3 cellular contexts compared by ENCODE assay signal in the genomic region with DNA sequence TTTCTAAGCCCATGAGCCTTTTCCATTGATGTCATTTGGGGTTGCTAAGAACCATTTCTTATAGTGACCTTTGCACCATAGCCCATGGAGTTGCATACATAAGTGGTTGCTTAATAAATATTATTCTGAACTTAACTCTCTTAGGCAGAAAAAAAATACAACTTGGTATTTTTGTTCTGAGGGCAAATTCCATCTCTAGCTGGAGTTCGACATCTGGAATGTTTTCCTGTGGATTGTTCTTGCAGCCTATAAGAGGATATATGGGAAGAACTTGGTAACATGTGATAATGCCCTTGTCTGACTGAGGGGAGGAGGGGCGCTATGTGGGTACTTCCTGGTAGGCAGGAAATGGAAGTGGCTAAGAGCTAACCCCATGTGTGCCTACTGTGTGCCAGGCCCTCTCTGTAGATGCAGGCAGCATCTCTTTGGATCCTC.
TF ChIP-seq lines count a peak whose summit lies in the region.

No MANE protein-coding gene starts in this region.

TF ChIP-seq in A549, 52 proteins besides CTCF, POLR2A, EP300 and RAD21:
- TF ChIP-seq, protein P1, sequence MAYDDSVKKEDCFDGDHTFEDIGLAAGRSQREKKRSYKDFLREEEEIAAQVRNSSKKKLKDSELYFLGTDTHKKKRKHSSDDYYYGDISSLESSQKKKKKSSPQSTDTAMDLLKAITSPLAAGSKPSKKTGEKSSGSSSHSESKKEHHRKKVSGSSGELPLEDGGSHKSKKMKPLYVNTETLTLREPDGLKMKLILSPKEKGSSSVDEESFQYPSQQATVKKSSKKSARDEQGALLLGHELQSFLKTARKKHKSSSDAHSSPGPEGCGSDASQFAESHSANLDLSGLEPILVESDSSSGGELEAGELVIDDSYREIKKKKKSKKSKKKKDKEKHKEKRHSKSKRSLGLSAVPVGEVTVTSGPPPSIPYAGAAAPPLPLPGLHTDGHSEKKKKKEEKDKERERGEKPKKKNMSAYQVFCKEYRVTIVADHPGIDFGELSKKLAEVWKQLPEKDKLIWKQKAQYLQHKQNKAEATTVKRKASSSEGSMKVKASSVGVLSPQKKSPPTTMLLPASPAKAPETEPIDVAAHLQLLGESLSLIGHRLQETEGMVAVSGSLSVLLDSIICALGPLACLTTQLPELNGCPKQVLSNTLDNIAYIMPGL (CRISPR knock-in tag; IDR thresholded peaks at IDR 0.05; ENCODE audit: borderline replicate concordance): no peak

TF ChIP-seq in SK-N-SH treated with all-trans-retinoic acid at 6 μM for 48 hours, 23 proteins besides CTCF, POLR2A, EP300 and RAD21 (continued from another document):
- TF ChIP-seq, protein P2, sequence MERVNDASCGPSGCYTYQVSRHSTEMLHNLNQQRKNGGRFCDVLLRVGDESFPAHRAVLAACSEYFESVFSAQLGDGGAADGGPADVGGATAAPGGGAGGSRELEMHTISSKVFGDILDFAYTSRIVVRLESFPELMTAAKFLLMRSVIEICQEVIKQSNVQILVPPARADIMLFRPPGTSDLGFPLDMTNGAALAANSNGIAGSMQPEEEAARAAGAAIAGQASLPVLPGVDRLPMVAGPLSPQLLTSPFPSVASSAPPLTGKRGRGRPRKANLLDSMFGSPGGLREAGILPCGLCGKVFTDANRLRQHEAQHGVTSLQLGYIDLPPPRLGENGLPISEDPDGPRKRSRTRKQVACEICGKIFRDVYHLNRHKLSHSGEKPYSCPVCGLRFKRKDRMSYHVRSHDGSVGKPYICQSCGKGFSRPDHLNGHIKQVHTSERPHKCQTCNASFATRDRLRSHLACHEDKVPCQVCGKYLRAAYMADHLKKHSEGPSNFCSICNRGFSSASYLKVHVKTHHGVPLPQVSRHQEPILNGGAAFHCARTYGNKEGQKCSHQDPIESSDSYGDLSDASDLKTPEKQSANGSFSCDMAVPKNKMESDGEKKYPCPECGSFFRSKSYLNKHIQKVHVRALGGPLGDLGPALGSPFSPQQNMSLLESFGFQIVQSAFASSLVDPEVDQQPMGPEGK (CRISPR knock-in tag; IDR thresholded peaks at IDR 0.05; ENCODE audit: borderline replicate concordance): no peak
- TF ChIP-seq, protein P3, sequence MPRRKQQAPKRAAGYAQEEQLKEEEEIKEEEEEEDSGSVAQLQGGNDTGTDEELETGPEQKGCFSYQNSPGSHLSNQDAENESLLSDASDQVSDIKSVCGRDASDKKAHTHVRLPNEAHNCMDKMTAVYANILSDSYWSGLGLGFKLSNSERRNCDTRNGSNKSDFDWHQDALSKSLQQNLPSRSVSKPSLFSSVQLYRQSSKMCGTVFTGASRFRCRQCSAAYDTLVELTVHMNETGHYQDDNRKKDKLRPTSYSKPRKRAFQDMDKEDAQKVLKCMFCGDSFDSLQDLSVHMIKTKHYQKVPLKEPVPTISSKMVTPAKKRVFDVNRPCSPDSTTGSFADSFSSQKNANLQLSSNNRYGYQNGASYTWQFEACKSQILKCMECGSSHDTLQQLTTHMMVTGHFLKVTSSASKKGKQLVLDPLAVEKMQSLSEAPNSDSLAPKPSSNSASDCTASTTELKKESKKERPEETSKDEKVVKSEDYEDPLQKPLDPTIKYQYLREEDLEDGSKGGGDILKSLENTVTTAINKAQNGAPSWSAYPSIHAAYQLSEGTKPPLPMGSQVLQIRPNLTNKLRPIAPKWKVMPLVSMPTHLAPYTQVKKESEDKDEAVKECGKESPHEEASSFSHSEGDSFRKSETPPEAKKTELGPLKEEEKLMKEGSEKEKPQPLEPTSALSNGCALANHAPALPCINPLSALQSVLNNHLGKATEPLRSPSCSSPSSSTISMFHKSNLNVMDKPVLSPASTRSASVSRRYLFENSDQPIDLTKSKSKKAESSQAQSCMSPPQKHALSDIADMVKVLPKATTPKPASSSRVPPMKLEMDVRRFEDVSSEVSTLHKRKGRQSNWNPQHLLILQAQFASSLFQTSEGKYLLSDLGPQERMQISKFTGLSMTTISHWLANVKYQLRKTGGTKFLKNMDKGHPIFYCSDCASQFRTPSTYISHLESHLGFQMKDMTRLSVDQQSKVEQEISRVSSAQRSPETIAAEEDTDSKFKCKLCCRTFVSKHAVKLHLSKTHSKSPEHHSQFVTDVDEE (CRISPR knock-in tag; IDR thresholded peaks at IDR 0.05): no peak
- TF ChIP-seq CSDC2 (CRISPR knock-in tag; IDR thresholded peaks at IDR 0.05) (no peak), GLIS3 (CRISPR knock-in tag; IDR thresholded peaks at IDR 0.05) (no peak), OSR1 (CRISPR knock-in tag; IDR thresholded peaks at IDR 0.05) (no peak)
- TF ChIP-seq, protein P4, sequence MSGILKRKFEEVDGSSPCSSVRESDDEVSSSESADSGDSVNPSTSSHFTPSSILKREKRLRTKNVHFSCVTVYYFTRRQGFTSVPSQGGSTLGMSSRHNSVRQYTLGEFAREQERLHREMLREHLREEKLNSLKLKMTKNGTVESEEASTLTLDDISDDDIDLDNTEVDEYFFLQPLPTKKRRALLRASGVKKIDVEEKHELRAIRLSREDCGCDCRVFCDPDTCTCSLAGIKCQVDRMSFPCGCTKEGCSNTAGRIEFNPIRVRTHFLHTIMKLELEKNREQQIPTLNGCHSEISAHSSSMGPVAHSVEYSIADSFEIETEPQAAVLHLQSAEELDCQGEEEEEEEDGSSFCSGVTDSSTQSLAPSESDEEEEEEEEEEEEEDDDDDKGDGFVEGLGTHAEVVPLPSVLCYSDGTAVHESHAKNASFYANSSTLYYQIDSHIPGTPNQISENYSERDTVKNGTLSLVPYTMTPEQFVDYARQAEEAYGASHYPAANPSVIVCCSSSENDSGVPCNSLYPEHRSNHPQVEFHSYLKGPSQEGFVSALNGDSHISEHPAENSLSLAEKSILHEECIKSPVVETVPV (CRISPR knock-in tag; IDR thresholded peaks at IDR 0.05): no peak
TF ChIP-seq in SK-N-SH treated with all-trans-retinoic acid at 6 μM for 48 hours: peak in this region for 0.

TF ChIP-seq in HEK293T, 16 proteins besides CTCF, POLR2A, EP300 and RAD21 (continued from another document):
- TF ChIP-seq, protein P5, sequence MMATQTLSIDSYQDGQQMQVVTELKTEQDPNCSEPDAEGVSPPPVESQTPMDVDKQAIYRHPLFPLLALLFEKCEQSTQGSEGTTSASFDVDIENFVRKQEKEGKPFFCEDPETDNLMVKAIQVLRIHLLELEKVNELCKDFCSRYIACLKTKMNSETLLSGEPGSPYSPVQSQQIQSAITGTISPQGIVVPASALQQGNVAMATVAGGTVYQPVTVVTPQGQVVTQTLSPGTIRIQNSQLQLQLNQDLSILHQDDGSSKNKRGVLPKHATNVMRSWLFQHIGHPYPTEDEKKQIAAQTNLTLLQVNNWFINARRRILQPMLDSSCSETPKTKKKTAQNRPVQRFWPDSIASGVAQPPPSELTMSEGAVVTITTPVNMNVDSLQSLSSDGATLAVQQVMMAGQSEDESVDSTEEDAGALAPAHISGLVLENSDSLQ (IDR thresholded peaks at IDR 0.05): no peak
- no peak for TF ChIP-seq FOXK2 (IDR thresholded peaks at IDR 0.05)
